In the genomic region with DNA sequence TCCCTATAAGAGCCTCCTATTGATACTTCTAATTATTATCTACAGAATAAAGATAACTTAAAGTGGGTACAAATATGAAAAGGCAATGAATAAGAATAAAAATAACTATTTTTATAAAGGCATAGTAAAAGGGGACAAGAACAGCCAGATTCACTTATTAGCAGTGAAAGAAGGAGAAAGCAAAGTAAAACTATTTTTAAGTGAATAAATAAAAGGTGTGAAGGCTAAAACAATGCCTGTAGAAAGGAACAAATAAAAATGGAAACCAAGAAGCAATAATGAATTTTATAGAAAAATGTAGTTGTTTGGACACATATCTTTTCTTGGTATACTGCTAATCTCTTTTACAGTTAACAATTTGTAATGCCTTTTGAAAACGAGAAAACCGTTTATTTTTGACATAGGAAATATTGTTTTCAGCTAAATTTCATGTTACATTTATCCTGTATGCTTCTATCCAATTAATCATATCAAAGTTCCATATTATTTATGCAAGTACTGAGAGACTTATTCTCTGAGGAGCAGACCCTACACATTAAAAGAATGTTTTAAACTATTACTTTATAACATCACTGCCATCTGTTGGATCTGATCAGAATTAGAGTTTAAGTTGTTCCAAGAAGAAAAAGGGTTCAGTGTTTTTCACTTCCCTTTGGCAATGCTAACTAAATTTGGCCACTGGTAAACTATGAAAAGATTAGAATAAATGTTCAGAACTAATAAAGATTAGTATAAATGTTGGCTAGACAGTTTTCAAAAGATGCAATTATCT, we compare ENCODE assay signal across 8 cellular contexts. TPM values are rescaled to one million over a fixed set of nuclear protein-coding genes. Genes with fewer than 3 reads are reported as not detected.
A peak's percentile ranks its signal among the peaks of the same experiment; 100 is the strongest.
DNase-seq lines count a peak whose midpoint lies in the region; ATAC-seq and TF ChIP-seq lines count a peak whose summit lies in the region.

No MANE protein-coding gene starts in this region.

- no peak overlapping the region for H3K4me3 Mint-ChIP-seq in activated B cell treated with CpG ODN at 0.5 μM for 24 hours
- H3K4me3 Mint-ChIP-seq in activated naive CD8-positive, alpha-beta T cell treated with anti-CD3 and anti-CD28 coated beads for 36 hours: no peak overlapping the region

- no peaks in the 10 kb centered on the region for H3K36me3 Mint-ChIP-seq in activated B cell treated with CpG ODN at 0.5 μM for 24 hours (ENCODE audit: low read depth)
- H3K36me3 Mint-ChIP-seq in activated naive CD8-positive, alpha-beta T cell treated with anti-CD3 and anti-CD28 coated beads for 36 hours: no peaks in the 10 kb centered on the region

- intact Hi-C loops in activated B cell treated with CpG ODN at 0.5 μM for 24 hours (cut with micrococcal nuclease): loop anchor here (1.0 to 10.0 kb wide), 8 partner anchors 265 to 994 kb away; a partner anchor contains a TSS

- CTCF ChIA-PET in AG04449 (lab: Yijun Ruan, JAX) (interaction anchor here (0.6 to 5.2 kb wide), 12 partner anchors 17 to 995 kb away, joined by 3 to 90 read pairs (median 4); no protein-coding TSS in a partner anchor), activated B cell treated with CpG ODN at 0.5 μM for 24 hours (lab: Charles Lee) (interaction anchor here (0.7 to 7.8 kb wide), 6 partner anchors 402 to 993 kb away, joined by 3 to 75 read pairs (median 8); no protein-coding TSS in a partner anchor)

- ATAC-seq in GM18517 (IDR thresholded peaks at IDR 0.05; ENCODE audit: unreplicated experiment): peak; percentile 56
- peak; percentile 70 for ATAC-seq in activated B cell treated with CpG ODN at 0.5 μM for 24 hours (ENCODE audit: low read depth)

- peak; percentile 13 for TF ChIP-seq CTCF in AG04449 (IDR thresholded peaks at IDR 0.05; ENCODE audit: insufficient read depth, low read length, missing control alignments)
- TF ChIP-seq CTCF in LNCaP clone FGC (IDR thresholded peaks at IDR 0.05; ENCODE audit: control insufficient read depth, extremely low read depth, insufficient read depth): peak; percentile 57
- TF ChIP-seq CTCF in activated B cell treated with CpG ODN at 0.5 μM for 24 hours (IDR thresholded peaks at IDR 0.05): peak; percentile 62

- POLR2A ChIA-PET in AG04449 (lab: Yijun Ruan, JAX): no interaction called here
- POLR2A ChIA-PET in activated B cell treated with CpG ODN at 0.5 μM for 24 hours (lab: Charles Lee): no interaction called here

- no peak overlapping the region for H3K27ac Mint-ChIP-seq in activated B cell treated with CpG ODN at 0.5 μM for 24 hours
- no peak overlapping the region for H3K27ac Mint-ChIP-seq in activated naive CD8-positive, alpha-beta T cell treated with anti-CD3 and anti-CD28 coated beads for 36 hours

- H3K4me3 ChIP-seq in AG04449 (ENCODE audit: low read depth, low read length) (no peak overlapping the region), LNCaP clone FGC (ENCODE audit: low read depth, low read length) (no peak overlapping the region)

- H3K4me1 Mint-ChIP-seq in activated B cell treated with CpG ODN at 0.5 μM for 24 hours: peaks cover 8% of the 10 kb centered on the region
- peaks cover 19% of the 10 kb centered on the region for H3K4me1 Mint-ChIP-seq in activated naive CD8-positive, alpha-beta T cell treated with anti-CD3 and anti-CD28 coated beads for 36 hours

- DNase-seq in AG04449 (ENCODE audit: low read depth, low spot score): no peak
- DNase-seq in LNCaP clone FGC (ENCODE audit: low read depth): peak; percentile 19
- no peak for DNase-seq in activated B cell treated with CpG ODN at 0.5 μM for 24 hours
- DNase-seq in kidney glomerular epithelial cell (lab: John Stamatoyannopoulos, UW): peak; percentile 20
- no peak for DNase-seq in activated naive CD8-positive, alpha-beta T cell treated with anti-CD3 and anti-CD28 coated beads for 36 hours
- DNase-seq in D341Med (ENCODE audit: low spot score): no peak
- DNase-seq in UCSD-AML1 (lab: John Stamatoyannopoulos, UW; ENCODE audit: unreplicated experiment): no peak

- H3K27me3 Mint-ChIP-seq in activated B cell treated with CpG ODN at 0.5 μM for 24 hours: peaks cover 7% of the 10 kb centered on the region
- no peaks in the 10 kb centered on the region for H3K27me3 Mint-ChIP-seq in activated naive CD8-positive, alpha-beta T cell treated with anti-CD3 and anti-CD28 coated beads for 36 hours

- H3K9me3 Mint-ChIP-seq in activated B cell treated with CpG ODN at 0.5 μM for 24 hours: no peaks in the 10 kb centered on the region
- H3K9me3 Mint-ChIP-seq in activated naive CD8-positive, alpha-beta T cell treated with anti-CD3 and anti-CD28 coated beads for 36 hours: no peaks in the 10 kb centered on the region

RNA-seq across cellular contexts. Expression of a gene that starts 59.1 kb away (rescaled TPM):
- not detected in 2 replicates for total RNA-seq in activated B cell treated with CpG ODN at 0.5 μM for 24 hours
- total RNA-seq in activated naive CD8-positive, alpha-beta T cell treated with anti-CD3 and anti-CD28 coated beads for 36 hours: under 1 TPM in 1 of 2 experiments, not detected in 1; 0.39 TPM

Comparison
In these comparisons a context has a peak if more than half of its experiments do, and no peak if none do; other contexts are left out.
1. DNase-seq: peak in LNCaP clone FGC (single experiment) and kidney glomerular epithelial cell (single experiment); none in AG04449 (single experiment), activated B cell treated with CpG ODN at 0.5 μM for 24 hours (single experiment), activated naive CD8-positive, alpha-beta T cell treated with anti-CD3 and anti-CD28 coated beads for 36 hours (single experiment), D341Med (single experiment) and UCSD-AML1 (single experiment).
2. Peak in every context shown above with its lines, with median percentiles within 50 percentile points of each other: CTCF ChIP-seq.